ENCODE assay signal across 33 cellular contexts in the genomic region with DNA sequence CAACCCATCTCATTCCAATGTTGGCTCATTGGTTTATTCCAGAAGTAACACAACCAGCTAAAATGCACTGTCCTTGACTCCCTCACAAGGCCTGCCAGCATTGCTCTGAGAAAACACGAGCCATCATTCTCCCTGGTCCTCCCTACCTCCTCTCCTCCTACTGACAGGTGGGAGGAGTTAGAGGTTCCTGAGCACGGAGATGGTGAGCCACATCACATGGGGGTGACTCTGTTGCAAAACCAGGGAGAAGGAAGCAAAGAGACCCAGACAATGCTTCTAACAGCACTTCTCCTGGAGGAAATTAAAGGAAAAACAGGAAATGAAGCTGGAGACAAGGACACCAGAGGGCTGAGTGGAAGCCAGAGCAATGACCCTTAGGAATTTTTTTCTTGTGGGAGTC.
"Had no signal": no experiment of that assay in that cellular context is flagged by ENCODE, and none has a peak within 500 bp of the region (broad histone marks: within the 10 kb centered on the region; RNA-seq: fewer than 3 reads in every experiment).

No MANE protein-coding gene starts in this region.

- H3K4me1 Mint-ChIP-seq: activated B cell treated with CpG ODN at 0.5 μM for 24 hours; activated naive CD8-positive, alpha-beta T cell treated with anti-CD3 and anti-CD28 coated beads for 36 hours; activated naive CD8-positive, alpha-beta T cell treated with anti-CD3 and anti-CD28 coated beads, Interleukin-2, amount 50 U/mL, for 24 hours; activated T-helper 17 cell treated with anti-CD3 and anti-CD28 coated beads, Interleukin-2, amount 50 U/mL, for 72 hours; central memory CD8-positive, alpha-beta T cell; T-helper 17 cell had no signal

- DNase-seq: activated B cell treated with CpG ODN at 0.5 μM for 24 hours; activated CD4-positive, alpha-beta T cell treated with anti-CD3 and anti-CD28 coated beads for 48 hours; activated CD4-positive, alpha-beta T cell treated with anti-CD3 and anti-CD28 coated beads, Interleukin-2, amount 50 U/mL, for 1 hour; activated CD4-positive, alpha-beta T cell treated with anti-CD3 and anti-CD28 coated beads, Interleukin-2, amount 50 U/mL, for 48 hours; activated CD8-positive, alpha-beta memory T cell treated with anti-CD3 and anti-CD28 coated beads for 24 hours; activated CD8-positive, alpha-beta T cell treated with anti-CD3 and anti-CD28 coated beads for 36 hours; activated effector memory CD4-positive, alpha-beta T cell treated with anti-CD3 and anti-CD28 coated beads, Interleukin-2, amount 50 U/mL, for 16 hours; activated naive CD4-positive, alpha-beta T cell treated with anti-CD3 and anti-CD28 coated beads for 36 hours; activated naive CD8-positive, alpha-beta T cell treated with anti-CD3 and anti-CD28 coated beads for 36 hours; activated naive CD8-positive, alpha-beta T cell treated with anti-CD3 and anti-CD28 coated beads, Interleukin-2, amount 50 U/mL, for 24 hours; activated T-cell treated with anti-CD3 and anti-CD28 coated beads, Interleukin-2, amount 50 U/mL, for 4 hours; adrenal gland; dorsolateral prefrontal cortex; effector memory CD4-positive, alpha-beta T cell; endodermal cell; erythroblast; foreskin melanocyte; T-helper 1 cell; T-helper 17 cell; T1000; WERI-Rb-1 had no signal

- FAIRE-seq: bronchial epithelial cell had no signal

- H3K9me3 Mint-ChIP-seq: activated B cell treated with CpG ODN at 0.5 μM for 24 hours; activated naive CD4-positive, alpha-beta T cell treated with anti-CD3 and anti-CD28 coated beads for 36 hours; activated naive CD4-positive, alpha-beta T cell treated with anti-CD3 and anti-CD28 coated beads, Interleukin-2, amount 50 U/mL, for 24 hours; activated naive CD8-positive, alpha-beta T cell treated with anti-CD3 and anti-CD28 coated beads for 36 hours; activated naive CD8-positive, alpha-beta T cell treated with anti-CD3 and anti-CD28 coated beads, Interleukin-2, amount 50 U/mL, for 24 hours; activated T-helper 17 cell treated with anti-CD3 and anti-CD28 coated beads, Interleukin-2, amount 50 U/mL, for 72 hours; central memory CD8-positive, alpha-beta T cell; dendritic cell treated with granulocyte-macrophage colony-stimulating factor and Interleukin-4, amounts not matched to agents 40 ng/mL and 50 ng/mL, for 4 days had no signal

- H3K36me3 Mint-ChIP-seq: activated naive CD4-positive, alpha-beta T cell treated with anti-CD3 and anti-CD28 coated beads, Interleukin-2, amount 50 U/mL, for 24 hours; activated naive CD8-positive, alpha-beta T cell treated with anti-CD3 and anti-CD28 coated beads for 36 hours; brain had no signal

- H3K27ac Mint-ChIP-seq: activated B cell treated with CpG ODN at 0.5 μM for 24 hours; activated CD8-positive, alpha-beta T cell treated with anti-CD3 and anti-CD28 coated beads for 36 hours; activated naive CD4-positive, alpha-beta T cell treated with anti-CD3 and anti-CD28 coated beads for 36 hours; activated naive CD4-positive, alpha-beta T cell treated with anti-CD3 and anti-CD28 coated beads, Interleukin-2, amount 50 U/mL, for 24 hours; activated naive CD8-positive, alpha-beta T cell treated with anti-CD3 and anti-CD28 coated beads for 36 hours; activated naive CD8-positive, alpha-beta T cell treated with anti-CD3 and anti-CD28 coated beads, Interleukin-2, amount 50 U/mL, for 24 hours; activated T-helper 17 cell treated with anti-CD3 and anti-CD28 coated beads, Interleukin-2, amount 50 U/mL, for 72 hours; brain; dendritic cell treated with granulocyte-macrophage colony-stimulating factor and Interleukin-4, amounts not matched to agents 40 ng/mL and 50 ng/mL, for 4 days; endodermal cell; T-helper 17 cell; T-helper 2 cell treated with Interferon-gamma antibody and Interleukin-4, amounts not matched to agents 5 μg/mL and 100 μg/mL, for 36 hours had no signal

- H3K4me1 ChIP-seq: adrenal gland, ascending aorta, esophagus muscularis mucosa, gastroesophageal sphincter had no signal

- H3K36me3 ChIP-seq: adrenal gland, ascending aorta, esophagus muscularis mucosa, gastroesophageal sphincter, WERI-Rb-1 had no signal

- H3K27me3 Mint-ChIP-seq: activated B cell treated with CpG ODN at 0.5 μM for 24 hours; activated CD8-positive, alpha-beta T cell treated with anti-CD3 and anti-CD28 coated beads for 36 hours; activated naive CD4-positive, alpha-beta T cell treated with anti-CD3 and anti-CD28 coated beads, Interleukin-2, amount 50 U/mL, for 24 hours; activated naive CD8-positive, alpha-beta T cell treated with anti-CD3 and anti-CD28 coated beads, Interleukin-2, amount 50 U/mL, for 24 hours; activated T-helper 17 cell treated with anti-CD3 and anti-CD28 coated beads, Interleukin-2, amount 50 U/mL, for 72 hours; dendritic cell treated with granulocyte-macrophage colony-stimulating factor and Interleukin-4, amounts not matched to agents 40 ng/mL and 50 ng/mL, for 4 days had no signal

- H3K27ac ChIP-seq: adrenal gland, ascending aorta, coronary artery, dorsolateral prefrontal cortex, esophagus muscularis mucosa, gastroesophageal sphincter, WERI-Rb-1 had no signal

- H3K9me3 ChIP-seq: adrenal gland, ascending aorta, gastroesophageal sphincter had no signal

- H3K4me3 ChIP-seq: adrenal gland, ascending aorta, coronary artery, dorsolateral prefrontal cortex, esophagus muscularis mucosa, gastroesophageal sphincter had no signal

- H3K4me3 Mint-ChIP-seq: activated B cell treated with CpG ODN at 0.5 μM for 24 hours; activated CD8-positive, alpha-beta T cell treated with anti-CD3 and anti-CD28 coated beads for 36 hours; activated naive CD4-positive, alpha-beta T cell treated with anti-CD3 and anti-CD28 coated beads for 36 hours; activated naive CD4-positive, alpha-beta T cell treated with anti-CD3 and anti-CD28 coated beads, Interleukin-2, amount 50 U/mL, for 24 hours; activated naive CD8-positive, alpha-beta T cell treated with anti-CD3 and anti-CD28 coated beads for 36 hours; activated naive CD8-positive, alpha-beta T cell treated with anti-CD3 and anti-CD28 coated beads, Interleukin-2, amount 50 U/mL, for 24 hours; activated T-cell treated with anti-CD3 and anti-CD28 coated beads, Interleukin-2, amount 50 U/mL, for 4 hours; activated T-helper 17 cell treated with anti-CD3 and anti-CD28 coated beads, Interleukin-2, amount 50 U/mL, for 72 hours; brain; central memory CD8-positive, alpha-beta T cell; dendritic cell treated with granulocyte-macrophage colony-stimulating factor and Interleukin-4, amounts not matched to agents 40 ng/mL and 50 ng/mL, for 4 days; endodermal cell; T-helper 17 cell; T-helper 2 cell treated with Interferon-gamma antibody and Interleukin-4, amounts not matched to agents 5 μg/mL and 100 μg/mL, for 36 hours had no signal

- H3K27me3 ChIP-seq: adrenal gland, ascending aorta, gastroesophageal sphincter had no signal

- ATAC-seq: activated CD4-positive, CD25-positive, alpha-beta regulatory T cell treated with anti-CD3 and anti-CD28 coated beads, Interleukin-2, amount 50 U/mL, for 24 hours; activated CD8-positive, alpha-beta T cell treated with anti-CD3 and anti-CD28 coated beads for 36 hours; activated naive CD8-positive, alpha-beta T cell treated with anti-CD3 and anti-CD28 coated beads, Interleukin-2, amount 50 U/mL, for 24 hours; activated T-cell treated with anti-CD3 and anti-CD28 coated beads, Interleukin-2, amount 50 U/mL, for 4 hours; activated T-helper 17 cell treated with anti-CD3 and anti-CD28 coated beads, Interleukin-2, amount 50 U/mL, for 72 hours; gastroesophageal sphincter; T-helper 17 cell had no signal
